1 cellular context compared by ENCODE assay signal in genomic region chr2:37201766-37202165, GRCh38.
TF ChIP-seq lines count a peak whose summit lies in the region.

No MANE protein-coding gene starts in this region.

TF ChIP-seq in endothelial cell of umbilical vein, 7 proteins besides CTCF, POLR2A, EP300 and RAD21:
- no peak for TF ChIP-seq POLR2AphosphoS5 (IDR thresholded peaks at IDR 0.05; ENCODE audit: insufficient read depth, low read depth, low read length)
- TF ChIP-seq GATA2 (IDR thresholded peaks at IDR 0.05; ENCODE audit: insufficient read depth, insufficient read length, low read depth, low read length), result no peak
- no peak for TF ChIP-seq MYC (IDR thresholded peaks at IDR 0.05; ENCODE audit: low read depth, low read length)
- TF ChIP-seq FOS (IDR thresholded peaks at IDR 0.05; ENCODE audit: borderline replicate concordance, insufficient read depth, low read length), result peak; percentile 5
